In genomic region chr3:185807455-185808068, GRCh38 we compare ENCODE assay signal across 9 cellular contexts. TPM values are rescaled to one million over a fixed set of nuclear protein-coding genes. Genes with fewer than 3 reads are reported as not detected.
DNase-seq lines count a peak whose midpoint lies in the region; ATAC-seq and TF ChIP-seq lines count a peak whose summit lies in the region.
"Had no signal": no experiment of that assay in that cellular context is flagged by ENCODE, and none has a peak within 500 bp of the region (broad histone marks: within the 10 kb centered on the region; RNA-seq: fewer than 3 reads in every experiment).

No MANE protein-coding gene starts in this region.

- H3K4me3 ChIP-seq in epithelial cell of proximal tubule (ENCODE audit: low read depth, low read length) = no peak overlapping the region
- H3K4me3 ChIP-seq: stomach had no signal

- no peaks in the 10 kb centered on the region for H3K36me3 Mint-ChIP-seq in activated CD8-positive, alpha-beta memory T cell treated with anti-CD3 and anti-CD28 coated beads, Interleukin-2, amount 10 ng/mL, durations not matched to agents 7 days and 5 days
- H3K36me3 Mint-ChIP-seq in stimulated activated memory B cell treated with anti-CD40 and anti-IgM and Interleukin-4, amounts not matched to agents 10 μg/mL and 1 μg/mL and 100 μg/mL, for 72 hours = no peaks in the 10 kb centered on the region

- TF ChIP-seq CTCF in epithelial cell of proximal tubule (conservative IDR thresholded peaks at IDR 0.05; ENCODE audit: low read depth, low read length) = no peak

- H3K4me3 Mint-ChIP-seq in activated CD8-positive, alpha-beta memory T cell treated with anti-CD3 and anti-CD28 coated beads, Interleukin-2, amount 10 ng/mL, durations not matched to agents 7 days and 5 days = no peak overlapping the region
- no peak overlapping the region for H3K4me3 Mint-ChIP-seq in stimulated activated memory B cell treated with anti-CD40 and anti-IgM and Interleukin-4, amounts not matched to agents 10 μg/mL and 1 μg/mL and 100 μg/mL, for 72 hours

- peak; percentile 66 for DNase-seq in HK-2 (ENCODE audit: unreplicated experiment)
- DNase-seq in epithelial cell of proximal tubule (ENCODE audit: low read depth) = peak; percentile 84
- peak; percentile 80 for DNase-seq in renal cortical epithelial cell (ENCODE audit: low read depth)
- DNase-seq in activated CD8-positive, alpha-beta memory T cell treated with anti-CD3 and anti-CD28 coated beads, Interleukin-2, amount 10 ng/mL, durations not matched to agents 7 days and 5 days = no peak
- no peak for DNase-seq in NCI-H2107 treated with DMSO at 0.1 percent for 48 hours (lab: John Stamatoyannopoulos, UW; ENCODE audit: unreplicated experiment)
- DNase-seq: stomach had no signal

- CTCF ChIA-PET in activated CD8-positive, alpha-beta memory T cell treated with anti-CD3 and anti-CD28 coated beads, Interleukin-2, amount 10 ng/mL, durations not matched to agents 7 days and 5 days (lab: Charles Lee) = no interaction called here

- no peaks in the 10 kb centered on the region for H3K9me3 Mint-ChIP-seq in activated CD8-positive, alpha-beta memory T cell treated with anti-CD3 and anti-CD28 coated beads, Interleukin-2, amount 10 ng/mL, durations not matched to agents 7 days and 5 days (ENCODE audit: low read depth)
- no peaks in the 10 kb centered on the region for H3K9me3 Mint-ChIP-seq in stimulated activated memory B cell treated with anti-CD40 and anti-IgM and Interleukin-4, amounts not matched to agents 10 μg/mL and 1 μg/mL and 100 μg/mL, for 72 hours

- H3K4me1 Mint-ChIP-seq in activated CD8-positive, alpha-beta memory T cell treated with anti-CD3 and anti-CD28 coated beads, Interleukin-2, amount 10 ng/mL, durations not matched to agents 7 days and 5 days = no peaks in the 10 kb centered on the region
- H3K4me1 Mint-ChIP-seq in stimulated activated memory B cell treated with anti-CD40 and anti-IgM and Interleukin-4, amounts not matched to agents 10 μg/mL and 1 μg/mL and 100 μg/mL, for 72 hours = no peaks in the 10 kb centered on the region

- no peak for ATAC-seq in activated CD8-positive, alpha-beta memory T cell treated with anti-CD3 and anti-CD28 coated beads, Interleukin-2, amount 10 ng/mL, durations not matched to agents 7 days and 5 days
- no peak for ATAC-seq in stimulated activated memory B cell treated with anti-CD40 and anti-IgM and Interleukin-4, amounts not matched to agents 10 μg/mL and 1 μg/mL and 100 μg/mL, for 72 hours
- ATAC-seq: sciatic nerve had no signal

- H3K27ac Mint-ChIP-seq in activated CD8-positive, alpha-beta memory T cell treated with anti-CD3 and anti-CD28 coated beads, Interleukin-2, amount 10 ng/mL, durations not matched to agents 7 days and 5 days = no peak overlapping the region
- H3K27ac Mint-ChIP-seq in stimulated activated memory B cell treated with anti-CD40 and anti-IgM and Interleukin-4, amounts not matched to agents 10 μg/mL and 1 μg/mL and 100 μg/mL, for 72 hours = no peak overlapping the region

- peaks cover 23% of the 10 kb centered on the region for H3K27me3 Mint-ChIP-seq in activated CD8-positive, alpha-beta memory T cell treated with anti-CD3 and anti-CD28 coated beads, Interleukin-2, amount 10 ng/mL, durations not matched to agents 7 days and 5 days
- H3K27me3 Mint-ChIP-seq in stimulated activated memory B cell treated with anti-CD40 and anti-IgM and Interleukin-4, amounts not matched to agents 10 μg/mL and 1 μg/mL and 100 μg/mL, for 72 hours = peaks cover 11% of the 10 kb centered on the region

TF ChIP-seq in PFSK-1, 5 proteins besides CTCF, POLR2A, EP300 and RAD21:
- no peak for TF ChIP-seq FOXP2 (optimal IDR thresholded peaks at IDR 0.05; ENCODE audit: borderline replicate concordance, extremely low read depth, extremely low read length, insufficient read depth)
- peak; percentile 48; the same call in 1 of the 2 replicates for TF ChIP-seq SIN3A (IDR thresholded peaks at IDR 0.05; ENCODE audit: borderline replicate concordance, insufficient read depth, low read length)
- TF ChIP-seq REST (IDR thresholded peaks at IDR 0.05; ENCODE audit: insufficient read depth in 1 of 2, low read depth in 2 of 2, low read length in 2 of 2) = no peak
TF ChIP-seq in PFSK-1: peak in this region for 1.

RNA-seq across cellular contexts. Expression of gene IGF2BP2, which starts 17.3 kb away (rescaled TPM):
- 52.0 TPM for polyA plus RNA-seq in PFSK-1 (2012; ENCODE audit: insufficient read length, low read depth)
- total RNA-seq in epithelial cell of proximal tubule = 57.6 and 99.8 TPM in 2 replicates
- 33.5 and 65.1 TPM in 2 replicates for total RNA-seq in renal cortical epithelial cell
- total RNA-seq in activated CD8-positive, alpha-beta memory T cell treated with anti-CD3 and anti-CD28 coated beads, Interleukin-2, amount 10 ng/mL, durations not matched to agents 7 days and 5 days = under 1 TPM in 1 of 2 experiments, not detected in 1; 0.09 TPM

Comparison
In these comparisons a context has a peak if more than half of its experiments do, and no peak if none do; other contexts are left out.
1. DNase-seq: peak in HK-2 (single experiment), epithelial cell of proximal tubule (single experiment) and renal cortical epithelial cell (single experiment); none in activated CD8-positive, alpha-beta memory T cell treated with anti-CD3 and anti-CD28 coated beads, Interleukin-2, amount 10 ng/mL, durations not matched to agents 7 days and 5 days (single experiment) and NCI-H2107 treated with DMSO at 0.1 percent for 48 hours (single experiment).
2. RNA of gene IGF2BP2, which starts 17.3 kb away (total RNA-seq): 33.5 to 65.1 TPM in renal cortical epithelial cell and 57.6 to 99.8 TPM in epithelial cell of proximal tubule; 0.09 TPM in activated CD8-positive, alpha-beta memory T cell treated with anti-CD3 and anti-CD28 coated beads, Interleukin-2, amount 10 ng/mL, durations not matched to agents 7 days and 5 days; every median in the first group is over 10 times any median in the second.